8 cellular contexts compared by ENCODE assay signal in genomic region chr14:54566152-54566409, GRCh38. TPM values are rescaled to one million over a fixed set of nuclear protein-coding genes. Genes with fewer than 3 reads are reported as not detected.
DNase-seq lines count a peak whose midpoint lies in the region; ATAC-seq and TF ChIP-seq lines count a peak whose summit lies in the region.

No MANE protein-coding gene starts in this region.

- H3K36me3 ChIP-seq in iPS-20b (ENCODE audit: insufficient read depth, low read depth, low read length) (no peaks in the 10 kb centered on the region), testis (ENCODE audit: low read depth, missing control alignments) (no peaks in the 10 kb centered on the region)

- H3K9me3 Mint-ChIP-seq in activated CD8-positive, alpha-beta T cell treated with anti-CD3 and anti-CD28 coated beads for 36 hours = no peaks in the 10 kb centered on the region

- H3K4me1 Mint-ChIP-seq in activated CD8-positive, alpha-beta T cell treated with anti-CD3 and anti-CD28 coated beads for 36 hours (ENCODE audit: low read depth) = peaks cover 18% of the 10 kb centered on the region

- peaks cover 18% of the 10 kb centered on the region for H3K27me3 Mint-ChIP-seq in activated CD8-positive, alpha-beta T cell treated with anti-CD3 and anti-CD28 coated beads for 36 hours

- ATAC-seq in GM21576 (IDR thresholded peaks at IDR 0.05; ENCODE audit: unreplicated experiment) = peak; percentile 2
- no peak for ATAC-seq in activated CD8-positive, alpha-beta T cell treated with anti-CD3 and anti-CD28 coated beads for 36 hours
- no peak for ATAC-seq in HG02852 (IDR thresholded peaks at IDR 0.05; ENCODE audit: unreplicated experiment)

- CTCF ChIA-PET in AG04449 (lab: Yijun Ruan, JAX) (interaction anchor here (0.8 to 10.1 kb wide), 14 partner anchors 17 to 240 kb away, joined by 3 to 247 read pairs (median 4); partner anchors contain the start of gene CGRRF1), HEK293T (lab: Yijun Ruan, JAX) (interaction anchor here (0.9 to 2.3 kb wide), 5 partner anchors 104 to 211 kb away, joined by 3 to 7 read pairs (median 5); no protein-coding TSS in a partner anchor)
- CTCF ChIA-PET in activated CD8-positive, alpha-beta T cell treated with anti-CD3 and anti-CD28 coated beads for 36 hours (lab: Charles Lee) = interaction anchor here (0.8 to 8.5 kb wide), 20 partner anchors 15 to 240 kb away, joined by 3 to 247 read pairs (median 4); no protein-coding TSS in a partner anchor

- no peak overlapping the region for H3K27ac Mint-ChIP-seq in activated CD8-positive, alpha-beta T cell treated with anti-CD3 and anti-CD28 coated beads for 36 hours

- H3K9ac ChIP-seq in iPS-20b (ENCODE audit: low read depth, low read length) = peak overlapping the region; percentile 59; the same call in 1 of the 2 replicates

- H3K36me3 Mint-ChIP-seq in activated CD8-positive, alpha-beta T cell treated with anti-CD3 and anti-CD28 coated beads for 36 hours (ENCODE audit: low read depth) = peaks cover 12% of the 10 kb centered on the region

- H3K4me1 ChIP-seq in iPS-20b (ENCODE audit: insufficient read depth, low read length) = peaks cover 10% of the 10 kb centered on the region
- H3K4me1 ChIP-seq in testis = peaks cover 5% of the 10 kb centered on the region

- H3K4me3 ChIP-seq in AG04449 (ENCODE audit: low read depth, low read length) (peak overlapping the region; percentile 76), iPS-20b (ENCODE audit: low read length) (peak overlapping the region; percentile 80), testis (peak overlapping the region; percentile 73 to 82)

- peak overlapping the region; percentile 71 for H3K4me3 Mint-ChIP-seq in activated CD8-positive, alpha-beta T cell treated with anti-CD3 and anti-CD28 coated beads for 36 hours

- H3K27ac ChIP-seq in iPS-20b (ENCODE audit: low read length) (no peak overlapping the region), testis (peak overlapping the region; percentile 81 to 98)

- WGBS in testis, 2 donors = 1% methylated on average over 32 of the region's 38 CpGs; no CpG with 5 or more reads in 1 of the 2 donors

- H3K27me3 ChIP-seq in iPS-20b (ENCODE audit: insufficient read depth, low read length) (peaks cover 70% of the 10 kb centered on the region), testis (no peaks in the 10 kb centered on the region)

- H3K9me3 ChIP-seq in iPS-20b (ENCODE audit: insufficient read depth, low read depth, low read length) (no peaks in the 10 kb centered on the region), testis (no peaks in the 10 kb centered on the region)

- DNase-seq in AG04449 (ENCODE audit: low read depth, low spot score) (no peak), testis (no peak), HEK293T (ENCODE audit: extremely low spot score) (no peak)
- DNase-seq in activated CD8-positive, alpha-beta T cell treated with anti-CD3 and anti-CD28 coated beads for 36 hours = no peak
- no peak for DNase-seq in stimulated activated CD4-positive, alpha-beta T cell treated with anti-CD3 and anti-CD28 coated beads, Interleukin-4, amount 100 ng/mL, for 1 hour

- no peak for TF ChIP-seq CTCF in AG04449 (IDR thresholded peaks at IDR 0.05; ENCODE audit: insufficient read depth, low read length, missing control alignments)
- TF ChIP-seq CTCF in activated CD8-positive, alpha-beta T cell treated with anti-CD3 and anti-CD28 coated beads for 36 hours (IDR thresholded peaks at IDR 0.05) = no peak
- no peak for TF ChIP-seq CTCF in testis (IDR thresholded peaks at IDR 0.05)

- TF ChIP-seq POLR2A in testis (IDR thresholded peaks at IDR 0.05) = no peak

- intact Hi-C loops in activated CD8-positive, alpha-beta T cell treated with anti-CD3 and anti-CD28 coated beads for 36 hours (cut with micrococcal nuclease) = loop anchor here (5.0 to 10.0 kb wide), 2 partner anchors 156 to 319 kb away; no protein-coding TSS in a partner anchor
- intact Hi-C loops in testis (cut with DNase I; ENCODE audit: low total_unique reads) = loop anchor here (5.0 kb wide), 2 partner anchors 126 to 206 kb away; no protein-coding TSS in a partner anchor

- POLR2A ChIA-PET in AG04449 (lab: Yijun Ruan, JAX) (interaction anchor here (0.6 to 4.2 kb wide), 18 partner anchors 16 to 238 kb away, joined by 3 to 67 read pairs (median 4); no protein-coding TSS in a partner anchor), HEK293T (lab: Yijun Ruan, JAX) (interaction anchor here (0.6 to 2.8 kb wide), 20 partner anchors 9 to 485 kb away, joined by 3 to 32 read pairs (median 4); partner anchors contain the start of gene MAPK1IP1L)
- POLR2A ChIA-PET in activated CD8-positive, alpha-beta T cell treated with anti-CD3 and anti-CD28 coated beads for 36 hours (lab: Charles Lee) = interaction anchor here (1.0 to 4.0 kb wide), 5 partner anchors 17 to 211 kb away, joined by 3 to 21 read pairs (median 5); no protein-coding TSS in a partner anchor

TF ChIP-seq in HEK293T, 16 proteins besides CTCF, POLR2A, EP300 and RAD21:
- TF ChIP-seq NFRKB (IDR thresholded peaks at IDR 0.05) (no peak), ELF4 (IDR thresholded peaks at IDR 0.05) (no peak), SUZ12 (IDR thresholded peaks at IDR 0.05) (no peak), FOXM1 (IDR thresholded peaks at IDR 0.05; ENCODE audit: borderline replicate concordance) (no peak), ARNT (IDR thresholded peaks at IDR 0.05) (no peak), HDGF (IDR thresholded peaks at IDR 0.05; ENCODE audit: borderline replicate concordance) (no peak)
TF ChIP-seq in HEK293T: peak in this region for 0.

RNA-seq across cellular contexts. Expression of gene SAMD4A, which starts 0.8 kb away (rescaled TPM):
- 1 to 10 TPM; 4.5 to 4.9 TPM for total RNA-seq in activated CD8-positive, alpha-beta T cell treated with anti-CD3 and anti-CD28 coated beads for 36 hours
- 100 to 1,000 TPM; 103 to 259 TPM for total RNA-seq in testis
- 369 TPM for polyA plus RNA-seq in testis (ENCODE audit: insufficient read depth, low read depth, low replicate concordance)

RNA-seq across cellular contexts. Expression of gene CGRRF1, which starts 56.4 kb away (rescaled TPM):
- 10 to 100 TPM in 1 of 2 experiments, 1 to 10 TPM in 1; 9.6 to 10.0 TPM for total RNA-seq in activated CD8-positive, alpha-beta T cell treated with anti-CD3 and anti-CD28 coated beads for 36 hours
- total RNA-seq in testis = 10 to 100 TPM; 29.4 to 31.4 TPM
- 79.6 TPM for polyA plus RNA-seq in testis (ENCODE audit: insufficient read depth, low read depth, low replicate concordance)

Comparison
In these comparisons a context has a peak if more than half of its experiments do, and no peak if none do; other contexts are left out.
1. RNA of gene SAMD4A, which starts 0.8 kb away (total RNA-seq): 103 to 259 TPM in testis; 4.5 to 4.9 TPM in activated CD8-positive, alpha-beta T cell treated with anti-CD3 and anti-CD28 coated beads for 36 hours; every median in the first group is over 10 times any median in the second.
2. Peak in every context shown above with its lines, with median percentiles within 50 percentile points of each other: H3K4me3 ChIP-seq.